ENCODE assay signal across 9 cellular contexts in genomic region chr16:56910654-56911539, GRCh38. TPM values are rescaled to one million over a fixed set of nuclear protein-coding genes. Genes with fewer than 3 reads are reported as not detected.
A peak's percentile ranks its signal among the peaks of the same experiment; 100 is the strongest.
DNase-seq lines count a peak whose midpoint lies in the region; ATAC-seq and TF ChIP-seq lines count a peak whose summit lies in the region.
"Had no signal": no experiment of that assay in that cellular context is flagged by ENCODE, and none has a peak within 500 bp of the region (broad histone marks: within the 10 kb centered on the region; RNA-seq: fewer than 3 reads in every experiment).

No MANE protein-coding gene starts in this region.

- H3K9me3 Mint-ChIP-seq in activated T-helper 1 cell treated with anti-CD3 and anti-CD28 coated beads, Interleukin-12 subunit alpha, Interleukin-12 subunit beta, Interleukin-2, Interleukin-4 antibody, amounts not matched to agents 30 ng/mL and 10 ng/mL and 1 ng/mL, durations not matched to agents 14 hours and 24 hours and 36 hours: no peaks in the 10 kb centered on the region

- H3K27me3 ChIP-seq in layer of hippocampus (ENCODE audit: control insufficient read depth, insufficient read depth, low read length): no peaks in the 10 kb centered on the region

- peaks cover 3% of the 10 kb centered on the region for H3K27me3 Mint-ChIP-seq in activated T-helper 1 cell treated with anti-CD3 and anti-CD28 coated beads, Interleukin-12 subunit alpha, Interleukin-12 subunit beta, Interleukin-2, Interleukin-4 antibody, amounts not matched to agents 30 ng/mL and 10 ng/mL and 1 ng/mL, durations not matched to agents 14 hours and 24 hours and 36 hours (ENCODE audit: insufficient read depth)

- H3K27ac Mint-ChIP-seq in activated T-helper 1 cell treated with anti-CD3 and anti-CD28 coated beads, Interleukin-12 subunit alpha, Interleukin-12 subunit beta, Interleukin-2, Interleukin-4 antibody, amounts not matched to agents 30 ng/mL and 10 ng/mL and 1 ng/mL, durations not matched to agents 14 hours and 24 hours and 36 hours: peak overlapping the region; percentile 47

- TF ChIP-seq POLR2A in erythroblast (IDR thresholded peaks at IDR 0.05; ENCODE audit: low read length): no peak

- intact Hi-C loops in activated T-helper 1 cell treated with anti-CD3 and anti-CD28 coated beads, Interleukin-12 subunit alpha, Interleukin-12 subunit beta, Interleukin-2, Interleukin-4 antibody, amounts not matched to agents 30 ng/mL and 10 ng/mL and 1 ng/mL, durations not matched to agents 14 hours and 24 hours and 36 hours (cut with micrococcal nuclease): no loop called here

- TF ChIP-seq CTCF in GM20000 (IDR thresholded peaks at IDR 0.05; ENCODE audit: extremely low read depth, missing control alignments): no peak

- H3K4me1 Mint-ChIP-seq in activated T-helper 1 cell treated with anti-CD3 and anti-CD28 coated beads, Interleukin-12 subunit alpha, Interleukin-12 subunit beta, Interleukin-2, Interleukin-4 antibody, amounts not matched to agents 30 ng/mL and 10 ng/mL and 1 ng/mL, durations not matched to agents 14 hours and 24 hours and 36 hours (ENCODE audit: low read depth): peaks cover 33% of the 10 kb centered on the region

- H3K36me3 Mint-ChIP-seq in activated T-helper 1 cell treated with anti-CD3 and anti-CD28 coated beads, Interleukin-12 subunit alpha, Interleukin-12 subunit beta, Interleukin-2, Interleukin-4 antibody, amounts not matched to agents 30 ng/mL and 10 ng/mL and 1 ng/mL, durations not matched to agents 14 hours and 24 hours and 36 hours (ENCODE audit: low read depth): no peaks in the 10 kb centered on the region

- DNase-seq in Ammon's horn (ENCODE audit: low spot score) (peak; percentile 67), HT1080 (ENCODE audit: low read depth) (peak; percentile 81), GM20000 (ENCODE audit: low spot score) (no peak), erythroblast (lab: John Stamatoyannopoulos, UW) (no peak)
- DNase-seq in activated T-helper 1 cell treated with anti-CD3 and anti-CD28 coated beads, Interleukin-12 subunit alpha, Interleukin-12 subunit beta, Interleukin-2, Interleukin-4 antibody, amounts not matched to agents 30 ng/mL and 10 ng/mL and 1 ng/mL, durations not matched to agents 14 hours and 24 hours and 36 hours (ENCODE audit: low spot score): no peak
- DNase-seq in activated effector memory CD4-positive, alpha-beta T cell treated with anti-CD3 and anti-CD28 coated beads, Interleukin-2, amount 50 U/mL, for 16 hours: no peak

- no peak for ATAC-seq in GM18870 (IDR thresholded peaks at IDR 0.05; ENCODE audit: unreplicated experiment)

- H3K4me3 Mint-ChIP-seq in activated T-helper 1 cell treated with anti-CD3 and anti-CD28 coated beads, Interleukin-12 subunit alpha, Interleukin-12 subunit beta, Interleukin-2, Interleukin-4 antibody, amounts not matched to agents 30 ng/mL and 10 ng/mL and 1 ng/mL, durations not matched to agents 14 hours and 24 hours and 36 hours: no peak overlapping the region

- peak overlapping the region; percentile 65 for H3K27ac ChIP-seq in layer of hippocampus (ENCODE audit: low read depth, low read length)

RNA-seq across cellular contexts. Expression of gene HERPUD1, which starts 21.0 kb away (rescaled TPM):
- 38.9 and 65.3 TPM in 2 replicates for total RNA-seq in HT1080 (2014; rRNA removed; shearing (Covaris generic))
- polyA plus RNA-seq in HT1080 (2015; cell fraction: cytosol; rRNA removed): 168 and 183 TPM in 2 replicates
- polyA plus RNA-seq in HT1080 (2015; cell fraction: nucleus; rRNA removed): 140 and 167 TPM in 2 replicates
- total RNA-seq in activated T-helper 1 cell treated with anti-CD3 and anti-CD28 coated beads, Interleukin-12 subunit alpha, Interleukin-12 subunit beta, Interleukin-2, Interleukin-4 antibody, amounts not matched to agents 30 ng/mL and 10 ng/mL and 1 ng/mL, durations not matched to agents 14 hours and 24 hours and 36 hours: 176 and 178 TPM in 2 replicates

RNA-seq across cellular contexts. Expression of gene SLC12A3, which starts 45.9 kb away (rescaled TPM):
- total RNA-seq in HT1080 (2014; rRNA removed; shearing (Covaris generic)): not detected in 2 replicates
- polyA plus RNA-seq in HT1080 (2015; cell fraction: cytosol; rRNA removed): not detected in 2 replicates
- not detected in 2 replicates for polyA plus RNA-seq in HT1080 (2015; cell fraction: nucleus; rRNA removed)
- not detected in 2 replicates for total RNA-seq in activated T-helper 1 cell treated with anti-CD3 and anti-CD28 coated beads, Interleukin-12 subunit alpha, Interleukin-12 subunit beta, Interleukin-2, Interleukin-4 antibody, amounts not matched to agents 30 ng/mL and 10 ng/mL and 1 ng/mL, durations not matched to agents 14 hours and 24 hours and 36 hours
- total RNA-seq: temporal lobe had no signal

RNA-seq across cellular contexts. Expression of gene CETP, which starts 50.9 kb away (rescaled TPM):
- not detected in 2 replicates for total RNA-seq in HT1080 (2014; rRNA removed; shearing (Covaris generic))
- not detected in 2 replicates for polyA plus RNA-seq in HT1080 (2015; cell fraction: cytosol; rRNA removed)
- not detected in 2 replicates for polyA plus RNA-seq in HT1080 (2015; cell fraction: nucleus; rRNA removed)
- total RNA-seq in activated T-helper 1 cell treated with anti-CD3 and anti-CD28 coated beads, Interleukin-12 subunit alpha, Interleukin-12 subunit beta, Interleukin-2, Interleukin-4 antibody, amounts not matched to agents 30 ng/mL and 10 ng/mL and 1 ng/mL, durations not matched to agents 14 hours and 24 hours and 36 hours: 0.23 and 0.24 TPM in 2 replicates

Comparison
In these comparisons a context has a peak if more than half of its experiments do, and no peak if none do; other contexts are left out.
1. DNase-seq: peak in Ammon's horn (single experiment) and HT1080 (single experiment); none in activated T-helper 1 cell treated with anti-CD3 and anti-CD28 coated beads, Interleukin-12 subunit alpha, Interleukin-12 subunit beta, Interleukin-2, Interleukin-4 antibody, amounts not matched to agents 30 ng/mL and 10 ng/mL and 1 ng/mL, durations not matched to agents 14 hours and 24 hours and 36 hours (single experiment), GM20000 (single experiment), erythroblast (0 of 2) and activated effector memory CD4-positive, alpha-beta T cell treated with anti-CD3 and anti-CD28 coated beads, Interleukin-2, amount 50 U/mL, for 16 hours (single experiment).